ENCODE assay signal across 20 cellular contexts in the genomic region with DNA sequence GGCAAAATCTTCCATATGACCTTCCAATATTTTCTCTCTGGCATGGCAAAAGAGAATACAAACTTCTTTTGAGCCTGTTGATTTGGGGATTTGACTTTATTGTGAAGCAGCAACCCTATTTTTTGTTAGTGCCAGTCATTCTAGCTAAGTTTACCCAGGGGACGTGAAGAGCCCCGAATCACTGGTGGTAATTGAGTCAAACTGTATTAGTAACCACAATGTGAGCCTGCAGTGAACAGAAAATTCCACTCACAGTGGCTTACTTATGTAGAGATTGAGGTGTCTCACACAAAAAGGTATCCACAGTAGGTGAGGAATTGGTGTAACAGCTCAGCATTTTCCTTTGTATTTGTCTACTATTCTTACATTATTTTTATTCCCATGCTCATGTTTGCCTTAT. TPM values are rescaled to one million over a fixed set of nuclear protein-coding genes. Genes with fewer than 3 reads are reported as not detected.
DNase-seq lines count a peak whose midpoint lies in the region; ATAC-seq and TF ChIP-seq lines count a peak whose summit lies in the region.
"Had no signal": no experiment of that assay in that cellular context is flagged by ENCODE, and none has a peak within 500 bp of the region (broad histone marks: within the 10 kb centered on the region; RNA-seq: fewer than 3 reads in every experiment).

No MANE protein-coding gene starts in this region.

- H3K36me3 Mint-ChIP-seq in activated naive CD8-positive, alpha-beta T cell treated with anti-CD3 and anti-CD28 coated beads, Interleukin-2, amount 50 U/mL, for 24 hours (ENCODE audit: low read depth), result no peaks in the 10 kb centered on the region
- H3K36me3 Mint-ChIP-seq in activated naive CD8-positive, alpha-beta T cell treated with anti-CD3 and anti-CD28 coated beads for 36 hours, result no peaks in the 10 kb centered on the region
- no peaks in the 10 kb centered on the region for H3K36me3 Mint-ChIP-seq in glutamatergic neuron (ENCODE audit: unreplicated experiment)

- H3K27me3 ChIP-seq in ascending aorta (no peaks in the 10 kb centered on the region), dorsolateral prefrontal cortex (peaks cover 0 to 5% (median 0%) of the 10 kb centered on the region in 45 donors)
- H3K27me3 ChIP-seq: esophagus muscularis mucosa, upper lobe of right lung had no signal

- intact Hi-C loops in ascending aorta (cut with DNase I), result no loop called here
- intact Hi-C loops in dorsolateral prefrontal cortex (cut with DNase I), result no loop called here

- H3K27me3 Mint-ChIP-seq in activated naive CD8-positive, alpha-beta T cell treated with anti-CD3 and anti-CD28 coated beads, Interleukin-2, amount 50 U/mL, for 24 hours, result no peaks in the 10 kb centered on the region
- H3K27me3 Mint-ChIP-seq in activated naive CD8-positive, alpha-beta T cell treated with anti-CD3 and anti-CD28 coated beads for 36 hours, result no peaks in the 10 kb centered on the region
- no peaks in the 10 kb centered on the region for H3K27me3 Mint-ChIP-seq in glutamatergic neuron (ENCODE audit: unreplicated experiment)
- H3K27me3 Mint-ChIP-seq: activated CD4-positive, alpha-beta memory T cell treated with anti-CD3 and anti-CD28 coated beads, Interleukin-2, amount 10 ng/mL, durations not matched to agents 7 days and 5 days; progenitor cell of endocrine pancreas had no signal

- H3K4me1 ChIP-seq in ascending aorta, result no peaks in the 10 kb centered on the region
- H3K4me1 ChIP-seq: esophagus muscularis mucosa, upper lobe of right lung had no signal

- H3K27ac ChIP-seq in ascending aorta (no peak overlapping the region), dorsolateral prefrontal cortex (no peak overlapping the region)
- H3K27ac ChIP-seq: esophagus muscularis mucosa, upper lobe of right lung, VCaP had no signal

- no peak overlapping the region for H3K4me3 ChIP-seq in NB4 (ENCODE audit: low read depth, low read length)
- no peak overlapping the region for H3K4me3 ChIP-seq in ascending aorta
- H3K4me3 ChIP-seq in dorsolateral prefrontal cortex, result no peak overlapping the region
- H3K4me3 ChIP-seq: esophagus muscularis mucosa, upper lobe of right lung had no signal

- peak; percentile 73 for ATAC-seq in activated naive CD8-positive, alpha-beta T cell treated with anti-CD3 and anti-CD28 coated beads, Interleukin-2, amount 50 U/mL, for 24 hours
- peak; percentile 76 for ATAC-seq in HG02938 (IDR thresholded peaks at IDR 0.05; ENCODE audit: unreplicated experiment)
- ATAC-seq: upper lobe of right lung had no signal

- H3K4me3 Mint-ChIP-seq in activated naive CD8-positive, alpha-beta T cell treated with anti-CD3 and anti-CD28 coated beads, Interleukin-2, amount 50 U/mL, for 24 hours, result no peak overlapping the region
- no peak overlapping the region for H3K4me3 Mint-ChIP-seq in activated naive CD8-positive, alpha-beta T cell treated with anti-CD3 and anti-CD28 coated beads for 36 hours
- no peak overlapping the region for H3K4me3 Mint-ChIP-seq in glutamatergic neuron (ENCODE audit: unreplicated experiment)
- H3K4me3 Mint-ChIP-seq: activated CD4-positive, alpha-beta memory T cell treated with anti-CD3 and anti-CD28 coated beads, Interleukin-2, amount 10 ng/mL, durations not matched to agents 7 days and 5 days had no signal

- no peaks in the 10 kb centered on the region for H3K9me3 ChIP-seq in ascending aorta
- H3K9me3 ChIP-seq: esophagus muscularis mucosa, upper lobe of right lung had no signal

- DNase-seq in activated naive CD8-positive, alpha-beta T cell treated with anti-CD3 and anti-CD28 coated beads, Interleukin-2, amount 50 U/mL, for 24 hours, result no peak
- DNase-seq in activated naive CD8-positive, alpha-beta T cell treated with anti-CD3 and anti-CD28 coated beads for 36 hours, result no peak
- DNase-seq in NB4 (ENCODE audit: low read depth), result peak; percentile 43
- no peak for DNase-seq in glutamatergic neuron
- no peak for DNase-seq in ascending aorta (ENCODE audit: low spot score in 2 of 2)
- DNase-seq in dorsolateral prefrontal cortex, result no peak
- DNase-seq in stimulated activated CD4-positive, alpha-beta T cell treated with anti-CD3 and anti-CD28 coated beads, Interleukin-2, amount 100 ng/mL, for 48 hours, result no peak
- DNase-seq: activated CD4-positive, alpha-beta memory T cell treated with anti-CD3 and anti-CD28 coated beads, Interleukin-2, amount 10 ng/mL, durations not matched to agents 7 days and 5 days; activated naive CD4-positive, alpha-beta T cell treated with anti-CD3 and anti-CD28 coated beads, Interleukin-2, amount 50 U/mL, for 16 hours; activated T-cell treated with anti-CD3 and anti-CD28 coated beads, Interleukin-2, amount 50 U/mL, for 1 hour; effector memory CD4-positive, alpha-beta T cell; NCI-H1417; NCI-H524 treated with DMSO at 0.1 percent for 48 hours; SHP77 treated with DMSO at 0.1 percent for 48 hours; stimulated activated CD4-positive, alpha-beta T cell treated with anti-CD3 and anti-CD28 coated beads, Interleukin-1b, Interleukin-23, amount 100 ng/mL, for 48 hours; upper lobe of right lung had no signal

- H3K9me3 Mint-ChIP-seq in activated naive CD8-positive, alpha-beta T cell treated with anti-CD3 and anti-CD28 coated beads, Interleukin-2, amount 50 U/mL, for 24 hours, result peaks cover 4% of the 10 kb centered on the region
- H3K9me3 Mint-ChIP-seq in activated naive CD8-positive, alpha-beta T cell treated with anti-CD3 and anti-CD28 coated beads for 36 hours, result no peaks in the 10 kb centered on the region
- H3K9me3 Mint-ChIP-seq in glutamatergic neuron (ENCODE audit: unreplicated experiment), result no peaks in the 10 kb centered on the region
- H3K9me3 Mint-ChIP-seq: activated CD4-positive, alpha-beta memory T cell treated with anti-CD3 and anti-CD28 coated beads, Interleukin-2, amount 10 ng/mL, durations not matched to agents 7 days and 5 days had no signal

- TF ChIP-seq POLR2A in NB4 (IDR thresholded peaks at IDR 0.05; ENCODE audit: extremely low read depth, insufficient read length), result no peak

- H3K4me1 Mint-ChIP-seq in activated naive CD8-positive, alpha-beta T cell treated with anti-CD3 and anti-CD28 coated beads, Interleukin-2, amount 50 U/mL, for 24 hours, result peaks cover 14% of the 10 kb centered on the region
- H3K4me1 Mint-ChIP-seq in activated naive CD8-positive, alpha-beta T cell treated with anti-CD3 and anti-CD28 coated beads for 36 hours, result peaks cover 2% of the 10 kb centered on the region
- H3K4me1 Mint-ChIP-seq in glutamatergic neuron (ENCODE audit: low read depth, unreplicated experiment), result no peaks in the 10 kb centered on the region
- H3K4me1 Mint-ChIP-seq: activated CD4-positive, alpha-beta memory T cell treated with anti-CD3 and anti-CD28 coated beads, Interleukin-2, amount 10 ng/mL, durations not matched to agents 7 days and 5 days had no signal

- TF ChIP-seq CTCF in NB4 (IDR thresholded peaks at IDR 0.05; ENCODE audit: low read depth, low read length), result no peak
- TF ChIP-seq CTCF in glutamatergic neuron (IDR thresholded peaks at IDR 0.05; ENCODE audit: partially characterized antibody, unreplicated experiment), result no peak
- no peak for TF ChIP-seq CTCF in ascending aorta (IDR thresholded peaks at IDR 0.05)
- TF ChIP-seq CTCF in dorsolateral prefrontal cortex (IDR thresholded peaks at IDR 0.05 in 54 of 56, conservative IDR thresholded peaks at IDR 0.05 in 2 of 56; ENCODE audit: low read depth in 1 of 56, partially characterized antibody in 56 of 56), result no peak

- no peaks in the 10 kb centered on the region for H3K36me3 ChIP-seq in ascending aorta
- H3K36me3 ChIP-seq: esophagus muscularis mucosa, upper lobe of right lung had no signal

- no peak overlapping the region for H3K27ac Mint-ChIP-seq in activated naive CD8-positive, alpha-beta T cell treated with anti-CD3 and anti-CD28 coated beads, Interleukin-2, amount 50 U/mL, for 24 hours
- H3K27ac Mint-ChIP-seq in activated naive CD8-positive, alpha-beta T cell treated with anti-CD3 and anti-CD28 coated beads for 36 hours, result no peak overlapping the region
- H3K27ac Mint-ChIP-seq in glutamatergic neuron (ENCODE audit: unreplicated experiment), result no peak overlapping the region
- H3K27ac Mint-ChIP-seq: activated CD4-positive, alpha-beta memory T cell treated with anti-CD3 and anti-CD28 coated beads, Interleukin-2, amount 10 ng/mL, durations not matched to agents 7 days and 5 days; progenitor cell of endocrine pancreas had no signal

RNA-seq across cellular contexts. Expression of a gene that starts 33.1 kb away (rescaled TPM):
- total RNA-seq in activated naive CD8-positive, alpha-beta T cell treated with anti-CD3 and anti-CD28 coated beads for 36 hours, result 10 to 100 TPM; 89.5 to 94.2 TPM
- 233 TPM for total RNA-seq in glutamatergic neuron (ENCODE audit: unreplicated experiment)
- 264 TPM for total RNA-seq in ascending aorta
- 100 to 1,000 TPM; 129 to 446 (median 310) TPM for total RNA-seq in dorsolateral prefrontal cortex
